In genomic region chr12:47754126-47754525, GRCh38 we compare ENCODE assay signal across 1 cellular context.
TF ChIP-seq lines count a peak whose summit lies in the region.

No MANE protein-coding gene starts in this region.

TF ChIP-seq in GM12878, 131 proteins besides CTCF, POLR2A, EP300 and RAD21:
- TF ChIP-seq ZBTB33 (IDR thresholded peaks at IDR 0.05), result no peak
- TF ChIP-seq SIN3A (IDR thresholded peaks at IDR 0.05; ENCODE audit: low read depth, low read length), result no peak
- no peak for TF ChIP-seq BCL3 (IDR thresholded peaks at IDR 0.05; ENCODE audit: borderline replicate concordance, insufficient read depth, low read depth, low read length, poor library complexity, severe bottlenecking)
- no peak for TF ChIP-seq NFYA (IDR thresholded peaks at IDR 0.05; ENCODE audit: borderline replicate concordance, low read depth, low read length)
- TF ChIP-seq YY1 (IDR thresholded peaks at IDR 0.05; ENCODE audit: low read depth, low read length), result no peak
- TF ChIP-seq SMAD1 (IDR thresholded peaks at IDR 0.05; ENCODE audit: low read depth, partially characterized antibody), result no peak
- no peak for TF ChIP-seq ZNF687 (IDR thresholded peaks at IDR 0.05)
- TF ChIP-seq ZNF24 (IDR thresholded peaks at IDR 0.05), result no peak
- TF ChIP-seq PAX8 (IDR thresholded peaks at IDR 0.05), result no peak
- TF ChIP-seq HDAC6 (IDR thresholded peaks at IDR 0.05; ENCODE audit: unreplicated experiment), result no peak
- no peak for TF ChIP-seq SKIL (IDR thresholded peaks at IDR 0.05; ENCODE audit: low read depth, poor library complexity, severe bottlenecking)
- no peak for TF ChIP-seq SIX5 (IDR thresholded peaks at IDR 0.05; ENCODE audit: low read depth, low read length, severe bottlenecking)
- TF ChIP-seq TCF12 (IDR thresholded peaks at IDR 0.05; ENCODE audit: low read depth, low read length), result no peak
- TF ChIP-seq ZNF217 (IDR thresholded peaks at IDR 0.05), result no peak
- no peak for TF ChIP-seq STAT1 (conservative IDR thresholded peaks at IDR 0.05)
